8 cellular contexts compared by ENCODE assay signal in genomic region chr1:27349784-27350672, GRCh38. TPM values are rescaled to one million over a fixed set of nuclear protein-coding genes. Genes with fewer than 3 reads are reported as not detected.
DNase-seq lines count a peak whose midpoint lies in the region; ATAC-seq, FAIRE-seq and TF ChIP-seq lines count a peak whose summit lies in the region.

No MANE protein-coding gene starts in this region.

- dilution Hi-C loops in keratinocyte (cut with MboI; ENCODE audit: extremely low pct_ligation_motif_present, low sequenced_read_pairs), result no loop called here

- no peaks in the 10 kb centered on the region for H3K9me3 Mint-ChIP-seq in Caco-2 (ENCODE audit: unreplicated experiment)
- no peaks in the 10 kb centered on the region for H3K9me3 Mint-ChIP-seq in Calu3 (ENCODE audit: low read depth, unreplicated experiment)

- no peaks in the 10 kb centered on the region for H3K79me2 ChIP-seq in keratinocyte (ENCODE audit: control insufficient read depth, insufficient read depth, low read length)

- DNase-seq in Caco-2 (peak; percentile 83 to 84), NCI-H1930 (lab: John Stamatoyannopoulos, UW) (peak; percentile 42 to 63), brain microvascular endothelial cell (peak; percentile 53), keratinocyte (ENCODE audit: low read depth, low spot score) (no peak), Calu3 (no peak)
- no peak for DNase-seq in stimulated activated naive CD8-positive, alpha-beta T cell treated with anti-CD3 and anti-CD28 coated beads, Interleukin-15, Interleukin-2, amounts not matched to agents 100 U/mL and 50 U/mL, for 24 hours
- no peak for DNase-seq in effector CD8-positive, alpha-beta T cell (lab: John Stamatoyannopoulos, UW)

- ATAC-seq in stimulated activated naive CD8-positive, alpha-beta T cell treated with anti-CD3 and anti-CD28 coated beads, Interleukin-15, Interleukin-2, amounts not matched to agents 100 U/mL and 50 U/mL, for 24 hours, result peak; percentile 6
- no peak for ATAC-seq in GM19328 (IDR thresholded peaks at IDR 0.05; ENCODE audit: unreplicated experiment)

- H3K9me1 ChIP-seq in keratinocyte (ENCODE audit: control insufficient read depth, extremely low read depth, insufficient read depth, low read length), result no peaks in the 10 kb centered on the region

- peaks cover 13% of the 10 kb centered on the region for H3K4me1 Mint-ChIP-seq in Caco-2 (ENCODE audit: low read depth, unreplicated experiment)
- H3K4me1 Mint-ChIP-seq in Calu3 (ENCODE audit: low read depth, unreplicated experiment), result peaks cover 16% of the 10 kb centered on the region

- intact Hi-C loops in Caco-2 (cut with micrococcal nuclease; ENCODE audit: unreplicated experiment) (loop anchor here (10.0 kb wide), 1 partner anchor 45 kb away; no protein-coding TSS in a partner anchor), Calu3 (cut with micrococcal nuclease; ENCODE audit: unreplicated experiment) (no loop called here)

- BruUV-seq in Caco-2 (replicated peaks; lab: Mats Ljungman, UMichigan), result TSS peak; percentile 59
- no TSS peak for BruUV-seq in Calu3 (replicated peaks; lab: Mats Ljungman, UMichigan)

- CTCF ChIA-PET in Caco-2 (lab: Charles Lee) (interaction anchor here (0.6 to 3.1 kb wide), 6 partner anchors 15 to 225 kb away, joined by 3 to 28 read pairs (median 7); partner anchors contain the start of gene MAP3K6), Calu3 (lab: Charles Lee) (interaction anchor here (0.6 kb wide), 1 partner anchor 706 kb away, joined by 3 read pairs; no protein-coding TSS in a partner anchor)

- POLR2A ChIA-PET in Caco-2 (lab: Charles Lee), result interaction anchor here (0.9 to 1.8 kb wide), 3 partner anchors 16 to 225 kb away, joined by 3 to 11 read pairs (median 9); partner anchors contain the start of gene SLC9A1

- H3K27me3 Mint-ChIP-seq in Caco-2 (ENCODE audit: insufficient read depth, unreplicated experiment), result no peaks in the 10 kb centered on the region
- no peaks in the 10 kb centered on the region for H3K27me3 Mint-ChIP-seq in Calu3 (ENCODE audit: unreplicated experiment)

- no peaks in the 10 kb centered on the region for H3K36me3 ChIP-seq in Caco-2 (ENCODE audit: control insufficient read depth, insufficient read depth, low read length)
- H3K36me3 ChIP-seq in brain microvascular endothelial cell (replicated peaks), result no peaks in the 10 kb centered on the region
- H3K36me3 ChIP-seq in keratinocyte (ENCODE audit: control insufficient read depth in 2 of 2, extremely low read depth in 1 of 2, insufficient read depth in 2 of 2, low read length in 2 of 2), result peaks cover 11 to 15% of the 10 kb centered on the region in 2 experiments

- FAIRE-seq in keratinocyte (lab: Jason Lieb, UNC), result no peak

- peak overlapping the region; percentile 84 for H3K27ac Mint-ChIP-seq in Caco-2 (ENCODE audit: unreplicated experiment)
- no peak overlapping the region for H3K27ac Mint-ChIP-seq in Calu3 (ENCODE audit: unreplicated experiment)

- no peak overlapping the region for H3K27ac ChIP-seq in brain microvascular endothelial cell
- H3K27ac ChIP-seq in keratinocyte (ENCODE audit: control insufficient read depth, insufficient read depth, low read length), result no peak overlapping the region

- peak overlapping the region; percentile 77 for H3K4me2 ChIP-seq in keratinocyte (ENCODE audit: control insufficient read depth, extremely low read depth, insufficient read depth, low read depth, low read length)

- H2AFZ ChIP-seq in keratinocyte (ENCODE audit: control insufficient read depth, low read length), result no peak overlapping the region

- H4K20me1 ChIP-seq in keratinocyte (ENCODE audit: control insufficient read depth, extremely low read depth, insufficient read depth, low read length), result no peaks in the 10 kb centered on the region

- H3K9me3 ChIP-seq in Caco-2 (no peaks in the 10 kb centered on the region), keratinocyte (ENCODE audit: control insufficient read depth, low read depth, low read length) (no peaks in the 10 kb centered on the region)

- peaks cover 40% of the 10 kb centered on the region for H3K36me3 Mint-ChIP-seq in Caco-2 (ENCODE audit: insufficient read depth, unreplicated experiment)
- peaks cover 36% of the 10 kb centered on the region for H3K36me3 Mint-ChIP-seq in Calu3 (ENCODE audit: insufficient read depth, unreplicated experiment)

- no peak overlapping the region for H3K9ac ChIP-seq in keratinocyte (ENCODE audit: control insufficient read depth, extremely low read depth, insufficient read depth, low read length)

- H3K4me3 Mint-ChIP-seq in Caco-2 (ENCODE audit: unreplicated experiment), result peak overlapping the region; percentile 90
- no peak overlapping the region for H3K4me3 Mint-ChIP-seq in Calu3 (ENCODE audit: low read depth, unreplicated experiment)

- TF ChIP-seq CTCF in Caco-2 (IDR thresholded peaks at IDR 0.05; ENCODE audit: insufficient read depth in 1 of 2, low read depth in 1 of 2, low read length in 1 of 2, severe bottlenecking in 1 of 2, unreplicated experiment in 1 of 2) (no peak), brain microvascular endothelial cell (IDR thresholded peaks at IDR 0.05; ENCODE audit: low read depth, low read length, missing control alignments) (no peak), keratinocyte (optimal IDR thresholded peaks at IDR 0.05 in 1 of 3, IDR thresholded peaks at IDR 0.05 in 1 of 3, conservative IDR thresholded peaks at IDR 0.05 in 1 of 3; ENCODE audit: extremely low read depth in 1 of 3, insufficient read depth in 2 of 3, low read length in 3 of 3) (no peak), Calu3 (IDR thresholded peaks at IDR 0.05; ENCODE audit: unreplicated experiment) (no peak)

- in situ Hi-C loops in brain microvascular endothelial cell (cut with HindIII; ENCODE audit: low pct_ligation_motif_present, low sequenced_read_pairs), result no loop called here

- peak overlapping the region; percentile 73 for H3K4me3 ChIP-seq in Caco-2 (ENCODE audit: low read depth, low read length)
- H3K4me3 ChIP-seq in brain microvascular endothelial cell (ENCODE audit: low read depth, low read length), result peak overlapping the region; percentile 35
- H3K4me3 ChIP-seq in keratinocyte (ENCODE audit: control insufficient read depth in 2 of 3, extremely low read depth in 1 of 3, insufficient read depth in 2 of 3, low read depth in 1 of 3, low read length in 3 of 3), result no peak overlapping the region

- H3K4me1 ChIP-seq in Caco-2 (0 out of 2 replicates have a peak, but pooled peaks cover 15% of the 10 kb centered on the region), keratinocyte (ENCODE audit: control insufficient read depth, extremely low read depth, insufficient read depth, low read length) (peaks cover 18% of the 10 kb centered on the region)

- no peaks in the 10 kb centered on the region for H3K27me3 ChIP-seq in Caco-2 (replicated peaks; ENCODE audit: control insufficient read depth, insufficient read depth, low read length)
- no peaks in the 10 kb centered on the region for H3K27me3 ChIP-seq in brain microvascular endothelial cell (replicated peaks)
- H3K27me3 ChIP-seq in keratinocyte (ENCODE audit: control insufficient read depth, extremely low read depth, insufficient read depth, low read length), result no peaks in the 10 kb centered on the region

RNA-seq across cellular contexts. Expression of gene SYTL1, which starts 8.2 kb away (rescaled TPM):
- total RNA-seq in Caco-2 (2022) (11.0 and 11.2 TPM in 2 replicates), Calu3 (2022) (15.0 and 16.5 TPM in 2 replicates)
- polyA plus RNA-seq in keratinocyte, result 15.5 to 34.0 TPM (median 15.6 TPM) in 3 replicates
- 29.4 TPM for polyA plus RNA-seq in keratinocyte (2011; ENCODE audit: low read depth)
- 5.3 and 15.1 TPM in 2 replicates for polyA plus RNA-seq in keratinocyte (2011; cell fraction: cytosol; rRNA removed)
- polyA plus RNA-seq in keratinocyte (2011; cell fraction: nucleus; rRNA removed), result 87.0 and 125 TPM in 2 replicates
- 16.6 and 45.8 TPM in 2 replicates for polyA plus RNA-seq in keratinocyte (2012; ENCODE audit: low replicate concordance)
- 6.7 to 17.0 TPM (median 14.7 TPM) in 3 replicates for polyA minus RNA-seq in keratinocyte
- 18.2 TPM for polyA minus RNA-seq in keratinocyte (2011; cell fraction: cytosol; rRNA and poly(A)+ RNA removed)
- 17.2 and 18.4 TPM in 2 replicates for polyA minus RNA-seq in keratinocyte (2011; cell fraction: nucleus; rRNA and poly(A)+ RNA removed)

RNA-seq across cellular contexts. Expression of gene MAP3K6, which starts 16.7 kb away (rescaled TPM):
- total RNA-seq in Caco-2 (2022), result 8.8 and 11.7 TPM in 2 replicates
- polyA plus RNA-seq in keratinocyte, result 13.4 to 19.3 TPM (median 16.7 TPM) in 3 replicates
- polyA plus RNA-seq in keratinocyte (2011; ENCODE audit: low read depth), result 38.7 TPM
- 6.8 and 10.8 TPM in 2 replicates for polyA plus RNA-seq in keratinocyte (2011; cell fraction: cytosol; rRNA removed)
- 40.2 and 58.7 TPM in 2 replicates for polyA plus RNA-seq in keratinocyte (2011; cell fraction: nucleus; rRNA removed)
- polyA plus RNA-seq in keratinocyte (2012; ENCODE audit: low replicate concordance), result 33.3 and 36.1 TPM in 2 replicates
- polyA minus RNA-seq in keratinocyte, result 18.5 to 49.4 TPM (median 19.1 TPM) in 3 replicates
- polyA minus RNA-seq in keratinocyte (2011; cell fraction: cytosol; rRNA and poly(A)+ RNA removed), result 18.6 TPM
- 24.6 and 25.2 TPM in 2 replicates for polyA minus RNA-seq in keratinocyte (2011; cell fraction: nucleus; rRNA and poly(A)+ RNA removed)
- 10.3 and 14.3 TPM in 2 replicates for total RNA-seq in Calu3 (2022)

RNA-seq across cellular contexts. Expression of gene FCN3, which starts 24.6 kb away (rescaled TPM):
- total RNA-seq in Caco-2 (2022) (not detected in 2 replicates), Calu3 (2022) (not detected in 2 replicates)
- 0.08 TPM in 1 of 3 replicates, not detected in the others for polyA plus RNA-seq in keratinocyte
- not detected for polyA plus RNA-seq in keratinocyte (2011; ENCODE audit: low read depth)
- not detected in 2 replicates for polyA plus RNA-seq in keratinocyte (2011; cell fraction: cytosol; rRNA removed)
- 0.20 and 0.31 TPM in 2 replicates for polyA plus RNA-seq in keratinocyte (2011; cell fraction: nucleus; rRNA removed)
- 0.39 TPM in 1 of 2 replicates, not detected in the other for polyA plus RNA-seq in keratinocyte (2012; ENCODE audit: low replicate concordance)
- 0.22 TPM in 1 of 3 replicates, not detected in the others for polyA minus RNA-seq in keratinocyte
- polyA minus RNA-seq in keratinocyte (2011; cell fraction: cytosol; rRNA and poly(A)+ RNA removed), result not detected
- polyA minus RNA-seq in keratinocyte (2011; cell fraction: nucleus; rRNA and poly(A)+ RNA removed), result not detected in 2 replicates

RNA-seq across cellular contexts. Expression of gene TMEM222, which starts 28.1 kb away (rescaled TPM):
- 26.7 and 32.3 TPM in 2 replicates for total RNA-seq in Caco-2 (2022)
- polyA plus RNA-seq in keratinocyte, result 23.7 to 40.4 TPM (median 31.3 TPM) in 3 replicates
- 13.3 TPM for polyA plus RNA-seq in keratinocyte (2011; ENCODE audit: low read depth)
- polyA plus RNA-seq in keratinocyte (2011; cell fraction: cytosol; rRNA removed), result 26.2 and 37.3 TPM in 2 replicates
- 31.0 and 40.8 TPM in 2 replicates for polyA plus RNA-seq in keratinocyte (2011; cell fraction: nucleus; rRNA removed)
- 26.1 and 38.1 TPM in 2 replicates for polyA plus RNA-seq in keratinocyte (2012; ENCODE audit: low replicate concordance)
- polyA minus RNA-seq in keratinocyte, result 37.5 to 70.7 TPM (median 37.8 TPM) in 3 replicates
- polyA minus RNA-seq in keratinocyte (2011; cell fraction: cytosol; rRNA and poly(A)+ RNA removed), result 35.7 TPM
- 14.2 and 17.1 TPM in 2 replicates for polyA minus RNA-seq in keratinocyte (2011; cell fraction: nucleus; rRNA and poly(A)+ RNA removed)
- 30.4 and 32.6 TPM in 2 replicates for total RNA-seq in Calu3 (2022)

RNA-seq across cellular contexts. Expression of gene CD164L2, which starts 33.1 kb away (rescaled TPM):
- total RNA-seq in Caco-2 (2022) (0.21 TPM in 1 of 2 replicates, not detected in the other), Calu3 (2022) (not detected in 2 replicates)
- 2.6 to 5.9 TPM (median 2.7 TPM) in 3 replicates for polyA plus RNA-seq in keratinocyte
- polyA plus RNA-seq in keratinocyte (2011; ENCODE audit: low read depth), result 1.1 TPM
- 0.95 and 2.5 TPM in 2 replicates for polyA plus RNA-seq in keratinocyte (2011; cell fraction: cytosol; rRNA removed)
- polyA plus RNA-seq in keratinocyte (2011; cell fraction: nucleus; rRNA removed), result 6.5 and 8.5 TPM in 2 replicates
- polyA plus RNA-seq in keratinocyte (2012; ENCODE audit: low replicate concordance), result 3.7 and 6.7 TPM in 2 replicates
- polyA minus RNA-seq in keratinocyte, result 1.4 to 4.5 TPM (median 1.7 TPM) in 3 replicates
- polyA minus RNA-seq in keratinocyte (2011; cell fraction: cytosol; rRNA and poly(A)+ RNA removed), result not detected
- polyA minus RNA-seq in keratinocyte (2011; cell fraction: nucleus; rRNA and poly(A)+ RNA removed), result 0.39 and 1.3 TPM in 2 replicates

Comparison
In these comparisons a context has a peak if more than half of its experiments do, and no peak if none do; other contexts are left out.
1. DNase-seq: peak in Caco-2 (2 of 2), NCI-H1930 (2 of 2) and brain microvascular endothelial cell (single experiment); none in keratinocyte (single experiment), stimulated activated naive CD8-positive, alpha-beta T cell treated with anti-CD3 and anti-CD28 coated beads, Interleukin-15, Interleukin-2, amounts not matched to agents 100 U/mL and 50 U/mL, for 24 hours (single experiment), Calu3 (single experiment) and effector CD8-positive, alpha-beta T cell (single experiment).
2. H3K4me3 ChIP-seq: peak in Caco-2 (single experiment) and brain microvascular endothelial cell (single experiment); none in keratinocyte (0 of 3).